Comparison of ENCODE assay signal across 25 cellular contexts in the genomic region with DNA sequence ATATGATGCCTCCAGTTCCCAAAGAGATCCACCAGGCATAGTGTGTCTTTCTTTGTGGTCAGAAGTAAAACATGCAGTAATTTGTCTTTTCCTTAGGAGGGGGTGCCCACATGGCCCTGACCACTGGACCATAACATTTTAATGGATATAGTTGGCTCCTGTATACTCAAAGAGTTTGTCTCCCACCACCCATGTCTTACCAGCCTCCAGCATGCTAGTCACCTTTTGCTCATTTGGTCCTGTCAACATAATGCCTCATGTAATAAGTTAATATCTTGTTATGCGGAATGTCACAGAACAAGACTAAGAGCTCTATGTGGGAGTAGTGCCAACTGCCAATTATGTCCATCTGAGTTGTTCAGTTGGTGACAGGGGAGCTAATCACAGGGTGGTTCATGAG.
DNase-seq lines count a peak whose midpoint lies in the region; ATAC-seq, FAIRE-seq and TF ChIP-seq lines count a peak whose summit lies in the region.
"Had no signal": no experiment of that assay in that cellular context is flagged by ENCODE, and none has a peak within 500 bp of the region (broad histone marks: within the 10 kb centered on the region; RNA-seq: fewer than 3 reads in every experiment).

No MANE protein-coding gene starts in this region.

- TF ChIP-seq CTCF in pancreas (IDR thresholded peaks at IDR 0.05) (no peak), dorsolateral prefrontal cortex (IDR thresholded peaks at IDR 0.05 in 54 of 56, conservative IDR thresholded peaks at IDR 0.05 in 2 of 56; ENCODE audit: low read depth in 1 of 56, partially characterized antibody in 56 of 56) (no peak)

- no peak for ATAC-seq in pancreas
- ATAC-seq: A549 had no signal

- FAIRE-seq in pancreas (lab: Jason Lieb, UNC): no peak
- FAIRE-seq: A549, GM12891, GM18507, H54 had no signal

- H3K27ac ChIP-seq in pancreas (no peak overlapping the region), dorsolateral prefrontal cortex (no peak overlapping the region)
- H3K27ac ChIP-seq: A549; BLaER1 treated with 17β-estradiol and CSF1 and Interleukin-3, amounts not matched to agents 10 nM and 100 nM had no signal

- no peaks in the 10 kb centered on the region for H3K4me1 ChIP-seq in pancreas
- H3K4me1 ChIP-seq: A549; BLaER1 treated with 17β-estradiol and CSF1 and Interleukin-3, amounts not matched to agents 10 nM and 100 nM had no signal

- no peaks in the 10 kb centered on the region for H3K36me3 ChIP-seq in pancreas
- H3K36me3 ChIP-seq: BE2C; BLaER1 treated with 17β-estradiol and CSF1 and Interleukin-3, amounts not matched to agents 10 nM and 100 nM; HAP-1 had no signal

- intact Hi-C loops in pancreas (cut with DNase I): no loop called here
- intact Hi-C loops in dorsolateral prefrontal cortex (cut with DNase I): no loop called here

- H3K27me3 ChIP-seq in pancreas (no peaks in the 10 kb centered on the region), dorsolateral prefrontal cortex (no peaks in the 10 kb centered on the region)
- H3K27me3 ChIP-seq: BE2C; BLaER1 treated with 17β-estradiol and CSF1 and Interleukin-3, amounts not matched to agents 10 nM and 100 nM had no signal

- no peaks in the 10 kb centered on the region for H3K9me3 ChIP-seq in pancreas
- H3K9me3 ChIP-seq: A549; BE2C; BLaER1 treated with 17β-estradiol and CSF1 and Interleukin-3, amounts not matched to agents 10 nM and 100 nM; HAP-1 had no signal

- no peak overlapping the region for H3K4me3 ChIP-seq in pancreas
- no peak overlapping the region for H3K4me3 ChIP-seq in dorsolateral prefrontal cortex
- H3K4me3 ChIP-seq: A549; BLaER1 treated with 17β-estradiol and CSF1 and Interleukin-3, amounts not matched to agents 10 nM and 100 nM; HAP-1 had no signal

- 89 to 92% methylated on average over 1 of the region's 1 CpG for WGBS in pancreas, 2 donors

- peak; percentile 16 for DNase-seq in COR-L47 (lab: John Stamatoyannopoulos, UW)
- peak; percentile 7 for DNase-seq in NCI-H1694 treated with DMSO at 0.1 percent for 48 hours (lab: John Stamatoyannopoulos, UW)
- DNase-seq in NCI-H69 (lab: John Stamatoyannopoulos, UW): peak; percentile 73
- DNase-seq in kidney tubule cell (ENCODE audit: low spot score): peak; percentile 62
- no peak for DNase-seq in pancreas
- no peak for DNase-seq in activated CD4-positive, alpha-beta T cell treated with anti-CD3 and anti-CD28 coated beads for 48 hours
- no peak for DNase-seq in dorsolateral prefrontal cortex
- DNase-seq: 8988T; ACHN; AML-193; BE2C; Calu3; CD4-positive, alpha-beta T cell; CD8-positive, alpha-beta memory T cell; DMS53; DMS79 treated with DMSO at 0.1 percent for 48 hours; GF-D8; GOT3; HFFc6 had no signal

Comparison
In these comparisons a context has a peak if more than half of its experiments do, and no peak if none do; other contexts are left out.
1. DNase-seq: peak in COR-L47 (single experiment), NCI-H1694 treated with DMSO at 0.1 percent for 48 hours (single experiment), NCI-H69 (single experiment) and kidney tubule cell (single experiment); none in pancreas (0 of 6), activated CD4-positive, alpha-beta T cell treated with anti-CD3 and anti-CD28 coated beads for 48 hours (single experiment) and dorsolateral prefrontal cortex (0 of 10).